ENCODE assay signal across 27 cellular contexts in genomic region chr2:31386172-31386571, GRCh38. TPM values are rescaled to one million over a fixed set of nuclear protein-coding genes. Genes with fewer than 3 reads are reported as not detected.
"Had no signal": no experiment of that assay in that cellular context is flagged by ENCODE, and none has a peak within 500 bp of the region (broad histone marks: within the 10 kb centered on the region; RNA-seq: fewer than 3 reads in every experiment).

No MANE protein-coding gene starts in this region.

- H3K36me3 ChIP-seq: ascending aorta, heart right ventricle, left ventricle myocardium inferior, neutrophil, ovary, sigmoid colon, stomach, thyroid gland had no signal

- ATAC-seq: esophagus mucosa; heart right ventricle; stimulated activated naive B cell treated with anti-CD40 and anti-IgM and Interleukin-4, amounts not matched to agents 10 μg/mL and 1 μg/mL and 100 μg/mL, for 72 hours; T-helper 17 cell had no signal

- DNase-seq: activated CD4-positive, alpha-beta memory T cell treated with anti-CD3 and anti-CD28 coated beads, Interleukin-2, amount 10 ng/mL, durations not matched to agents 7 days and 5 days; activated CD4-positive, alpha-beta T cell treated with anti-CD3 and anti-CD28 coated beads for 1 hour; activated CD4-positive, alpha-beta T cell treated with anti-CD3 and anti-CD28 coated beads, Interleukin-2, amount 10 ng/mL, durations not matched to agents 7 days and 5 days; activated CD8-positive, alpha-beta memory T cell treated with anti-CD3 and anti-CD28 coated beads, Interleukin-2, amount 50 U/mL, for 48 hours; activated gamma-delta T cell; activated naive CD4-positive, alpha-beta T cell treated with anti-CD3 and anti-CD28 coated beads, Interleukin-2, amount 10 ng/mL, durations not matched to agents 7 days and 5 days; activated naive CD8-positive, alpha-beta T cell treated with anti-CD3 and anti-CD28 coated beads, Interleukin-2, amount 10 ng/mL, durations not matched to agents 7 days and 5 days; activated T-cell treated with anti-CD3 and anti-CD28 coated beads, Interleukin-2, amount 50 U/mL, for 24 hours; cortex of kidney; foreskin melanocyte; heart right ventricle; left ventricle myocardium inferior; ovary; retina; sigmoid colon; small intestine; stimulated activated CD4-positive, alpha-beta T cell treated with anti-CD3 and anti-CD28 coated beads, Interleukin-1b, Interleukin-23, amount 100 ng/mL, for 48 hours; stimulated activated naive B cell treated with anti-CD40 and anti-IgM and Interleukin-4, amounts not matched to agents 10 μg/mL and 1 μg/mL and 100 μg/mL, for 72 hours; stomach; T-helper 17 cell had no signal

- H3K27ac ChIP-seq: ascending aorta, heart right ventricle, left ventricle myocardium inferior, neutrophil, ovary, sigmoid colon, stomach, thyroid gland had no signal

- H3K4me3 ChIP-seq: ascending aorta, heart right ventricle, left ventricle myocardium inferior, ovary, sigmoid colon, stomach, thyroid gland had no signal

- H3K4me1 ChIP-seq: ascending aorta, left ventricle myocardium inferior, sigmoid colon, stomach, thyroid gland had no signal

- H3K9me3 ChIP-seq: ascending aorta, heart right ventricle, left ventricle myocardium inferior, neutrophil, ovary, sigmoid colon, stomach, thyroid gland had no signal

- H3K27me3 ChIP-seq: ascending aorta, ovary, sigmoid colon, stomach, thyroid gland had no signal

RNA-seq across cellular contexts. Expression of gene XDH, which starts 28.4 kb away (rescaled TPM):
- total RNA-seq: activated naive CD8-positive, alpha-beta T cell treated with anti-CD3 and anti-CD28 coated beads, Interleukin-2, amount 10 ng/mL, durations not matched to agents 7 days and 5 days; ascending aorta; cardiac septum; endothelial cell of umbilical vein; lung microvascular endothelial cell had no signal
- polyA plus RNA-seq: endothelial cell of umbilical vein, ovary had no signal
